11 cellular contexts compared by ENCODE assay signal in the genomic region with DNA sequence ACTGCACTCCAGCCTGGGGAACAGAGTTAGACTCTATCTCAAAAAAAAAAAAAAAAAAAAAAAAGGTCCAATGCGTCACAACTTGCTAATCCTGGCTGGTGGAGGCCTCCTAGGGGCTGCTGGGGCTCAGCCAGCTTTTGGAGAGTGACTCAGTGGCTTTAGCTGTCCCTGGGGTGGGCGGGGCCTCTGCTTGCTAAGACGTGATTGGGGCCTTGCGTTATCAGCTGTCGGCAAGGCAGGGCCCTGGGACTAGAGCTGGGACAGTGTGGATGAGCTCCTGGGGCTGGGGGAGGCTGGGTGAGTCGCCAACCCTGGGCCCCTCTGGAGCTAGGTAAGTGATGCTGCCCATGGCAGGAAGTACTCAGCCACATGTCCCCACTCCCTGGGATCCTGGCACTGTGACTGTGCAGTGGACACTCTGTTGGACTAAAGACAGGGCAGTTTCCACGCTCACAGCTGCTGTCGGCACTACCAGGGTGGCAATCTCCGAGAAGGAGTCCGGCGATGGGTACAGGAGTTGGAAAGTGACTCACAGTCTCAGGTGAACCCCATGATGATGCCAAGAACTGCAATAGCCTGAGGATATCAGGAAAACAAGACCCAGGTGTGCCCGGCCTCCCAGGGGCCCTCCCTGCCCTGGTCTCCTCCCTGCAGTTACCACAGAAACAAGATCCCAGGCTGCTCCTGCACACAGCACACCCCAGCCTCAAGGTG. TPM values are rescaled to one million over a fixed set of nuclear protein-coding genes. Genes with fewer than 3 reads are reported as not detected.
DNase-seq lines count a peak whose midpoint lies in the region; ATAC-seq and TF ChIP-seq lines count a peak whose summit lies in the region.
"Had no signal": no experiment of that assay in that cellular context is flagged by ENCODE, and none has a peak within 500 bp of the region (broad histone marks: within the 10 kb centered on the region; RNA-seq: fewer than 3 reads in every experiment).

No MANE protein-coding gene starts in this region.

- no peaks in the 10 kb centered on the region for H3K27me3 ChIP-seq in upper lobe of left lung

- H3K36me3 ChIP-seq in upper lobe of left lung = peaks cover 0 to 5% (median 0%) of the 10 kb centered on the region in 4 donors

- no peak overlapping the region for H3K27ac Mint-ChIP-seq in activated naive CD4-positive, alpha-beta T cell treated with anti-CD3 and anti-CD28 coated beads, Interleukin-2, amount 10 ng/mL, durations not matched to agents 7 days and 5 days
- no peak overlapping the region for H3K27ac Mint-ChIP-seq in activated naive CD4-positive, alpha-beta T cell treated with anti-CD3 and anti-CD28 coated beads, Interleukin-2, amount 50 U/mL, for 72 hours

- H3K27me3 Mint-ChIP-seq in activated naive CD4-positive, alpha-beta T cell treated with anti-CD3 and anti-CD28 coated beads, Interleukin-2, amount 10 ng/mL, durations not matched to agents 7 days and 5 days = no peaks in the 10 kb centered on the region

- CTCF ChIA-PET in activated naive CD4-positive, alpha-beta T cell treated with anti-CD3 and anti-CD28 coated beads, Interleukin-2, amount 10 ng/mL, durations not matched to agents 7 days and 5 days (lab: Charles Lee) = no interaction called here

- H3K4me3 Mint-ChIP-seq in activated naive CD4-positive, alpha-beta T cell treated with anti-CD3 and anti-CD28 coated beads, Interleukin-2, amount 10 ng/mL, durations not matched to agents 7 days and 5 days = no peak overlapping the region

- no peak overlapping the region for H3K27ac ChIP-seq in upper lobe of left lung

- TF ChIP-seq EP300 in upper lobe of left lung (IDR thresholded peaks at IDR 0.05) = no peak

- no peak for ATAC-seq in activated naive CD4-positive, alpha-beta T cell treated with anti-CD3 and anti-CD28 coated beads, Interleukin-2, amount 50 U/mL, for 72 hours
- peak; percentile 20 for ATAC-seq in upper lobe of left lung (ENCODE audit: low FRiP score in 2 of 2)
- ATAC-seq in HG02852 (IDR thresholded peaks at IDR 0.05; ENCODE audit: unreplicated experiment) = no peak
- no peak for ATAC-seq in GM21381 (IDR thresholded peaks at IDR 0.05; ENCODE audit: unreplicated experiment)

- TF ChIP-seq CTCF in fibroblast of mammary gland (conservative IDR thresholded peaks at IDR 0.05; ENCODE audit: control insufficient read depth, insufficient read depth, low read depth, low read length) (no peak), upper lobe of left lung (IDR thresholded peaks at IDR 0.05) (no peak)

- peaks cover 0 to 16% (median 0%) of the 10 kb centered on the region in 4 donors for H3K9me3 ChIP-seq in upper lobe of left lung

- H3K9me3 Mint-ChIP-seq in activated naive CD4-positive, alpha-beta T cell treated with anti-CD3 and anti-CD28 coated beads, Interleukin-2, amount 10 ng/mL, durations not matched to agents 7 days and 5 days = peaks cover 15% of the 10 kb centered on the region
- peaks cover 4 to 10% of the 10 kb centered on the region in 2 donors for H3K9me3 Mint-ChIP-seq in activated naive CD4-positive, alpha-beta T cell treated with anti-CD3 and anti-CD28 coated beads, Interleukin-2, amount 50 U/mL, for 72 hours

- no peaks in the 10 kb centered on the region for H3K36me3 Mint-ChIP-seq in activated naive CD4-positive, alpha-beta T cell treated with anti-CD3 and anti-CD28 coated beads, Interleukin-2, amount 10 ng/mL, durations not matched to agents 7 days and 5 days
- H3K36me3 Mint-ChIP-seq in activated naive CD4-positive, alpha-beta T cell treated with anti-CD3 and anti-CD28 coated beads, Interleukin-2, amount 50 U/mL, for 72 hours = peaks cover 0 to 8% of the 10 kb centered on the region in 2 donors

- peak; percentile 10 for DNase-seq in activated naive CD4-positive, alpha-beta T cell treated with anti-CD3 and anti-CD28 coated beads, Interleukin-2, amount 10 ng/mL, durations not matched to agents 7 days and 5 days
- DNase-seq in activated naive CD4-positive, alpha-beta T cell treated with anti-CD3 and anti-CD28 coated beads, Interleukin-2, amount 50 U/mL, for 72 hours (ENCODE audit: low spot score in 2 of 2) = no peak
- peak; percentile 97 for DNase-seq in RKO (ENCODE audit: low spot score)
- peak; percentile 91 for DNase-seq in fibroblast of mammary gland (ENCODE audit: low read depth)
- no peak for DNase-seq in upper lobe of left lung
- DNase-seq in NCI-H524 treated with DMSO at 0.1 percent for 48 hours (lab: John Stamatoyannopoulos, UW) = no peak
- DNase-seq: head of caudate nucleus, midbrain, NCI-H345 had no signal

- WGBS in upper lobe of left lung, 2 donors = 84 to 86% methylated on average over 12 of the region's 12 CpGs

- H3K4me1 Mint-ChIP-seq in activated naive CD4-positive, alpha-beta T cell treated with anti-CD3 and anti-CD28 coated beads, Interleukin-2, amount 10 ng/mL, durations not matched to agents 7 days and 5 days = no peaks in the 10 kb centered on the region

- H3K4me3 ChIP-seq in fibroblast of mammary gland (ENCODE audit: control insufficient read depth, low read depth, low read length) = no peak overlapping the region
- H3K4me3 ChIP-seq in upper lobe of left lung = no peak overlapping the region

- TF ChIP-seq POLR2A in upper lobe of left lung (IDR thresholded peaks at IDR 0.05) = no peak

- H3K4me1 ChIP-seq in upper lobe of left lung = no peaks in the 10 kb centered on the region

RNA-seq across cellular contexts. Expression of a gene that starts 32.2 kb away (rescaled TPM):
- not detected for total RNA-seq in activated naive CD4-positive, alpha-beta T cell treated with anti-CD3 and anti-CD28 coated beads, Interleukin-2, amount 50 U/mL, for 72 hours
- total RNA-seq in upper lobe of left lung = 100 to 1,000 TPM in 1 of 6 donors, 10 to 100 TPM in 4, 1 to 10 TPM in 1; 7.3 to 130 (median 23.2) TPM

Comparison
In these comparisons a context has a peak if more than half of its experiments do, and no peak if none do; other contexts are left out.
1. DNase-seq: peak in activated naive CD4-positive, alpha-beta T cell treated with anti-CD3 and anti-CD28 coated beads, Interleukin-2, amount 10 ng/mL, durations not matched to agents 7 days and 5 days (single experiment), RKO (single experiment) and fibroblast of mammary gland (single experiment); none in activated naive CD4-positive, alpha-beta T cell treated with anti-CD3 and anti-CD28 coated beads, Interleukin-2, amount 50 U/mL, for 72 hours (0 of 2), upper lobe of left lung (0 of 2) and NCI-H524 treated with DMSO at 0.1 percent for 48 hours (single experiment).
2. ATAC-seq: peak in upper lobe of left lung (2 of 2); none in activated naive CD4-positive, alpha-beta T cell treated with anti-CD3 and anti-CD28 coated beads, Interleukin-2, amount 50 U/mL, for 72 hours (0 of 2), HG02852 (single experiment) and GM21381 (single experiment).
3. RNA of a gene that starts 32.2 kb away (total RNA-seq): 7.3 to 130 TPM in upper lobe of left lung; not detected in activated naive CD4-positive, alpha-beta T cell treated with anti-CD3 and anti-CD28 coated beads, Interleukin-2, amount 50 U/mL, for 72 hours; every median in the first group is over 4 times any median in the second.